ENCODE assay signal across 13 cellular contexts in the genomic region with DNA sequence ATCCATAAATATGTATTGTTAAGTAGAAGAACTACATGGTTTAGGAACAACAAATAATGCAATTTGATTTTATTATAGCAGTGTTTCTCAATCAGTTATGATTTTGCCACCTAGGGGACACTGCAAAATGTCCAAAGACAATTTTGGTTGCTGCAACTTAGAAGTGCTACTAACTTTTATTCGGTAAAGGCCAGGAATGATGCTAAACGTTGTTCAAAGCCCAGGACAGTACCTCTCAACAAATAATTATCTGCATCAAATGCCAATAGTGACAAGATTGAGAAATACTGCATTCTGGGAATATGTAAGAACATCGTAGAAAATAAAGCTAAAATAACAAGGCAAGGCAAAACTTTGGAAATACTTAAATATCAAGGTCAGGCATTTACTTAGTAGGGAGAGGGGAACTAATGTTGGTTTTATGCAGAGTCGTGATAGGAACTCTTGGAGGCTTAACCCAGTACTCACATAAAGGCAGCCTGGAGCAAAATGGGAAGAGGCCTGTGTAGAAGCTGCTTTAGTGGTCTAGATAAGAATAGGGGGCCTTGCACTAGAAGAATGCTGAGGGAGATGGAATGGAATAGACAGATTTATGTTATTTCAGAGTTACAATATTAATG.
DNase-seq lines count a peak whose midpoint lies in the region; ATAC-seq and TF ChIP-seq lines count a peak whose summit lies in the region.
"Had no signal": no experiment of that assay in that cellular context is flagged by ENCODE, and none has a peak within 500 bp of the region (broad histone marks: within the 10 kb centered on the region; RNA-seq: fewer than 3 reads in every experiment).

No MANE protein-coding gene starts in this region.

- DNase-seq in AG10803 (ENCODE audit: low read depth) = no peak
- DNase-seq in left ventricle myocardium inferior = no peak
- no peak for DNase-seq in psoas muscle
- no peak for DNase-seq in stimulated activated naive B cell treated with anti-CD40 and anti-IgM and Interleukin-4, amounts not matched to agents 10 μg/mL and 1 μg/mL and 100 μg/mL, for 72 hours
- no peak for DNase-seq in amygdala (lab: John Stamatoyannopoulos, UW)
- DNase-seq: activated gamma-delta T cell; naive thymus-derived CD8-positive, alpha-beta T cell; retina; SHP77 treated with DMSO at 0.1 percent for 48 hours; stimulated activated CD4-positive, alpha-beta T cell treated with anti-CD3 and anti-CD28 coated beads, Interleukin-4, amount 100 ng/mL, for 1 hour had no signal

- H3K27ac ChIP-seq in VCaP (peak overlapping the region; percentile 57; the same call in 1 of the 2 replicates), left ventricle myocardium inferior (replicated peaks) (peak overlapping the region; percentile 76), psoas muscle (peak overlapping the region; percentile 19)

- H3K4me1 ChIP-seq in left ventricle myocardium inferior (peaks cover 23% of the 10 kb centered on the region), psoas muscle (no peaks in the 10 kb centered on the region)

- H3K9me3 ChIP-seq in left ventricle myocardium inferior (replicated peaks) (no peaks in the 10 kb centered on the region), psoas muscle (no peaks in the 10 kb centered on the region)

- no peaks in the 10 kb centered on the region for H3K36me3 Mint-ChIP-seq in stimulated activated naive B cell treated with anti-CD40 and anti-IgM and Interleukin-4, amounts not matched to agents 10 μg/mL and 1 μg/mL and 100 μg/mL, for 72 hours
- H3K36me3 Mint-ChIP-seq: naive thymus-derived CD8-positive, alpha-beta T cell had no signal

- H3K27ac Mint-ChIP-seq in stimulated activated naive B cell treated with anti-CD40 and anti-IgM and Interleukin-4, amounts not matched to agents 10 μg/mL and 1 μg/mL and 100 μg/mL, for 72 hours = no peak overlapping the region
- H3K27ac Mint-ChIP-seq: naive thymus-derived CD8-positive, alpha-beta T cell had no signal

- no peaks in the 10 kb centered on the region for H3K27me3 ChIP-seq in left ventricle myocardium inferior (ENCODE audit: low read depth)
- H3K27me3 ChIP-seq in psoas muscle (ENCODE audit: insufficient read depth in 3 of 3, low read length in 2 of 3) = no peaks in the 10 kb centered on the region

- TF ChIP-seq CTCF in AG10803 (conservative IDR thresholded peaks at IDR 0.05; ENCODE audit: low read length) (peak; percentile 33), VCaP (conservative IDR thresholded peaks at IDR 0.05) (no peak), left ventricle myocardium inferior (IDR thresholded peaks at IDR 0.05; ENCODE audit: borderline replicate concordance) (no peak), psoas muscle (IDR thresholded peaks at IDR 0.05) (no peak)

- 55 to 71% (median 59%) methylated on average over 4 of the region's 4 CpGs for WGBS in psoas muscle, 3 donors

- no peak overlapping the region for H3K4me3 Mint-ChIP-seq in stimulated activated naive B cell treated with anti-CD40 and anti-IgM and Interleukin-4, amounts not matched to agents 10 μg/mL and 1 μg/mL and 100 μg/mL, for 72 hours
- H3K4me3 Mint-ChIP-seq: naive thymus-derived CD8-positive, alpha-beta T cell had no signal

- intact Hi-C loops in left ventricle myocardium inferior (cut with micrococcal nuclease) (no loop called here), psoas muscle (cut with DNase I) (no loop called here)

- no peaks in the 10 kb centered on the region for H3K4me1 Mint-ChIP-seq in stimulated activated naive B cell treated with anti-CD40 and anti-IgM and Interleukin-4, amounts not matched to agents 10 μg/mL and 1 μg/mL and 100 μg/mL, for 72 hours
- H3K4me1 Mint-ChIP-seq: naive thymus-derived CD8-positive, alpha-beta T cell had no signal

- peaks cover 0 to 5% of the 10 kb centered on the region in 2 donors for H3K27me3 Mint-ChIP-seq in stimulated activated naive B cell treated with anti-CD40 and anti-IgM and Interleukin-4, amounts not matched to agents 10 μg/mL and 1 μg/mL and 100 μg/mL, for 72 hours

- ATAC-seq in psoas muscle (no peak), GM21381 (IDR thresholded peaks at IDR 0.05; ENCODE audit: unreplicated experiment) (no peak), HG03460 (IDR thresholded peaks at IDR 0.05; ENCODE audit: unreplicated experiment) (no peak)
- no peak for ATAC-seq in stimulated activated naive B cell treated with anti-CD40 and anti-IgM and Interleukin-4, amounts not matched to agents 10 μg/mL and 1 μg/mL and 100 μg/mL, for 72 hours (replicated peaks)
- ATAC-seq: naive thymus-derived CD8-positive, alpha-beta T cell had no signal

- no peak overlapping the region for H3K4me3 ChIP-seq in AG10803 (ENCODE audit: low read length)
- no peak overlapping the region for H3K4me3 ChIP-seq in left ventricle myocardium inferior
- H3K4me3 ChIP-seq in psoas muscle = no peak overlapping the region

- H3K36me3 ChIP-seq in left ventricle myocardium inferior = no peaks in the 10 kb centered on the region
- no peaks in the 10 kb centered on the region for H3K36me3 ChIP-seq in psoas muscle (ENCODE audit: insufficient read depth in 1 of 2, low read depth in 1 of 2)

- no peaks in the 10 kb centered on the region for H3K9me3 Mint-ChIP-seq in stimulated activated naive B cell treated with anti-CD40 and anti-IgM and Interleukin-4, amounts not matched to agents 10 μg/mL and 1 μg/mL and 100 μg/mL, for 72 hours

Comparison
In these comparisons a context has a peak if more than half of its experiments do, and no peak if none do; other contexts are left out.
1. H3K27ac ChIP-seq: peak in every context shown above with its lines; median percentile 76 in left ventricle myocardium inferior; 57 in VCaP; 19 in psoas muscle.